In the genomic region with DNA sequence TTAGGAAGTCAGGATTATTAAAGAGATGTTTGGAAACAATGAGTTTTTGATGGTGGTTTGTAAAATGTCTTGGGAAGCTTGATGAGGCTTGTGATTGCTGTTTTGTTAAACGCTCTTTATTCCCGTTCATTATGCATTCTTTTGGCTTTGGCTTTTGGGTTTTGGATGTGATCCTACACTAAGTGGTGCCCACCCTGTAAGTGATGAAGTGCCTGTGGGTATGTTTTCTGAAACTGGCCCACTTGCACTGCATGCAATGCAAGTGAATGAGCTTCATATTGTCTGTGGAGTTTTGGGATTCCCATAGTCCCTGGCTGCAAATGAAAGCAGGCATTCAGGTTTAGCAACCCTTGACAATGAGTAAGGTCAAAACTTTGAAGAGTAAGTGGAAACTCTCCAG, we compare ENCODE assay signal across 1 cellular context.
TF ChIP-seq lines count a peak whose summit lies in the region.

No MANE protein-coding gene starts in this region.

TF ChIP-seq in GM23338, 12 proteins besides CTCF, POLR2A, EP300 and RAD21 (continued from another document):
- TF ChIP-seq, protein P1, sequence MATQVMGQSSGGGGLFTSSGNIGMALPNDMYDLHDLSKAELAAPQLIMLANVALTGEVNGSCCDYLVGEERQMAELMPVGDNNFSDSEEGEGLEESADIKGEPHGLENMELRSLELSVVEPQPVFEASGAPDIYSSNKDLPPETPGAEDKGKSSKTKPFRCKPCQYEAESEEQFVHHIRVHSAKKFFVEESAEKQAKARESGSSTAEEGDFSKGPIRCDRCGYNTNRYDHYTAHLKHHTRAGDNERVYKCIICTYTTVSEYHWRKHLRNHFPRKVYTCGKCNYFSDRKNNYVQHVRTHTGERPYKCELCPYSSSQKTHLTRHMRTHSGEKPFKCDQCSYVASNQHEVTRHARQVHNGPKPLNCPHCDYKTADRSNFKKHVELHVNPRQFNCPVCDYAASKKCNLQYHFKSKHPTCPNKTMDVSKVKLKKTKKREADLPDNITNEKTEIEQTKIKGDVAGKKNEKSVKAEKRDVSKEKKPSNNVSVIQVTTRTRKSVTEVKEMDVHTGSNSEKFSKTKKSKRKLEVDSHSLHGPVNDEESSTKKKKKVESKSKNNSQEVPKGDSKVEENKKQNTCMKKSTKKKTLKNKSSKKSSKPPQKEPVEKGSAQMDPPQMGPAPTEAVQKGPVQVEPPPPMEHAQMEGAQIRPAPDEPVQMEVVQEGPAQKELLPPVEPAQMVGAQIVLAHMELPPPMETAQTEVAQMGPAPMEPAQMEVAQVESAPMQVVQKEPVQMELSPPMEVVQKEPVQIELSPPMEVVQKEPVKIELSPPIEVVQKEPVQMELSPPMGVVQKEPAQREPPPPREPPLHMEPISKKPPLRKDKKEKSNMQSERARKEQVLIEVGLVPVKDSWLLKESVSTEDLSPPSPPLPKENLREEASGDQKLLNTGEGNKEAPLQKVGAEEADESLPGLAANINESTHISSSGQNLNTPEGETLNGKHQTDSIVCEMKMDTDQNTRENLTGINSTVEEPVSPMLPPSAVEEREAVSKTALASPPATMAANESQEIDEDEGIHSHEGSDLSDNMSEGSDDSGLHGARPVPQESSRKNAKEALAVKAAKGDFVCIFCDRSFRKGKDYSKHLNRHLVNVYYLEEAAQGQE (IDR thresholded peaks at IDR 0.05; ENCODE audit: unreplicated experiment), result no peak
- no peak for TF ChIP-seq ZNF331 (CRISPR knock-in tag; IDR thresholded peaks at IDR 0.05; ENCODE audit: low read depth)
